Comparison of ENCODE assay signal across 32 cellular contexts in the genomic region with DNA sequence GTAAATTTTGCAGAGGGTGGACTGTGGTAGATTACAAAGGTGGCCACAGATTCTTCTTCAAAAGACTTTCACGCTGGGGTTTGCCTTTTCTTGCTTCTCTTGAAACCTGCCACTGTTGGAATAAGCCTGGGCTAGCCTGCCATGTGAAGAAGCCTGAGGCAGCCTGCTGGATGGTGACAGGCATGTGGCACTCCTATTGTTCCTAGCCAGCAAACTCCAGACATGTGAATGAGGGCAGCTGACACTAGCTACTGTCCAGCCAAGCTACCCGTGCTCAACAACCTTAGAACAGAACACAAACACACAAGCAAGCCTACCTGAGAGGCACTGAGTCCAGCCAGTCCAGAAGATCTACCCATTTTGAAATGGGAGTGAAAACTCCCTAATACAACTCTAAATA.
"Had no signal": no experiment of that assay in that cellular context is flagged by ENCODE, and none has a peak within 500 bp of the region (broad histone marks: within the 10 kb centered on the region; RNA-seq: fewer than 3 reads in every experiment).

No MANE protein-coding gene starts in this region.

- H3K27ac ChIP-seq: brain microvascular endothelial cell, PC-9, RWPE1, SJCRH30 had no signal

- H3K4me3 ChIP-seq: MG63, PC-9, SJCRH30 had no signal

- H3K36me3 ChIP-seq: brain microvascular endothelial cell, MG63, SJCRH30 had no signal

- H3K4me1 Mint-ChIP-seq: activated CD4-positive, alpha-beta T cell treated with anti-CD3 and anti-CD28 coated beads, Interleukin-2, amount 10 ng/mL, durations not matched to agents 24 days and 14 days; activated naive CD8-positive, alpha-beta T cell treated with anti-CD3 and anti-CD28 coated beads for 36 hours; activated T-helper 17 cell treated with anti-CD3 and anti-CD28 coated beads, Interleukin-2, amount 50 U/mL, for 72 hours; central memory CD8-positive, alpha-beta T cell had no signal

- H3K27me3 ChIP-seq: brain microvascular endothelial cell, MG63, SJCRH30 had no signal

- H2AFZ ChIP-seq: PC-9 had no signal

- H3K36me3 Mint-ChIP-seq: activated naive CD8-positive, alpha-beta T cell treated with anti-CD3 and anti-CD28 coated beads for 36 hours had no signal

- H3K9me3 ChIP-seq: MG63, SJCRH30, SK-N-SH had no signal

- DNase-seq: activated CD4-positive, alpha-beta T cell treated with anti-CD3 and anti-CD28 coated beads, Interleukin-2, amount 10 ng/mL, durations not matched to agents 24 days and 14 days; activated CD4-positive, alpha-beta T cell treated with anti-CD3 and anti-CD28 coated beads, Interleukin-2, amount 50 U/mL, for 4 hours; activated CD8-positive, alpha-beta T cell treated with anti-CD3 and anti-CD28 coated beads for 36 hours; activated effector memory CD4-positive, alpha-beta T cell treated with anti-CD3 and anti-CD28 coated beads, Interleukin-2, amount 50 U/mL, for 16 hours; activated naive CD4-positive, alpha-beta T cell; activated naive CD4-positive, alpha-beta T cell treated with anti-CD3 and anti-CD28 coated beads, Interleukin-2, amount 50 U/mL, for 16 hours; activated naive CD8-positive, alpha-beta T cell treated with anti-CD3 and anti-CD28 coated beads for 36 hours; activated T-cell treated with anti-CD3 and anti-CD28 coated beads, Interleukin-2, amount 50 U/mL, for 1 hour; activated T-cell treated with anti-CD3 and anti-CD28 coated beads, Interleukin-2, amount 50 U/mL, for 72 hours; amniotic stem cell; aorta; brain microvascular endothelial cell; Kasumi-1; KG1; MG63; NCI-H1048; NCI-H1105 treated with DMSO at 0.1 percent for 48 hours; NCI-H1436 treated with DMSO at 0.1 percent for 48 hours; NCI-H1694 treated with DMSO at 0.1 percent for 48 hours; NCI-H2029; NCI-H510A; NCI-H526; NCI-H748 treated with DMSO at 0.1 percent for 48 hours; PC-9; SHP77; SJCRH30; SK-N-SH had no signal

- H3K9ac ChIP-seq: SK-N-SH had no signal

- H3K27ac Mint-ChIP-seq: activated CD4-positive, alpha-beta T cell treated with anti-CD3 and anti-CD28 coated beads, Interleukin-2, amount 10 ng/mL, durations not matched to agents 24 days and 14 days; activated CD8-positive, alpha-beta T cell treated with anti-CD3 and anti-CD28 coated beads for 36 hours; activated naive CD8-positive, alpha-beta T cell treated with anti-CD3 and anti-CD28 coated beads for 36 hours; activated T-cell treated with anti-CD3 and anti-CD28 coated beads, Interleukin-2, amount 50 U/mL, for 72 hours; activated T-helper 17 cell treated with anti-CD3 and anti-CD28 coated beads, Interleukin-2, amount 50 U/mL, for 72 hours; T-helper 1 cell treated with Interleukin-12 subunit alpha and Interleukin-12 subunit beta and Interleukin-4 antibody, amounts not matched to agents 30 μg/mL and 1 μg/mL, for 36 hours; T-helper 2 cell treated with Interferon-gamma antibody and Interleukin-4, amounts not matched to agents 5 μg/mL and 100 μg/mL, for 36 hours had no signal

- H3K4me1 ChIP-seq: SJCRH30 had no signal

- H3K4me2 ChIP-seq: PC-9, SK-N-SH had no signal

- H3K4me3 Mint-ChIP-seq: activated CD4-positive, alpha-beta T cell treated with anti-CD3 and anti-CD28 coated beads, Interleukin-2, amount 10 ng/mL, durations not matched to agents 24 days and 14 days; activated CD8-positive, alpha-beta T cell treated with anti-CD3 and anti-CD28 coated beads for 36 hours; activated naive CD8-positive, alpha-beta T cell treated with anti-CD3 and anti-CD28 coated beads for 36 hours; activated T-cell treated with anti-CD3 and anti-CD28 coated beads, Interleukin-2, amount 50 U/mL, for 72 hours; activated T-helper 17 cell treated with anti-CD3 and anti-CD28 coated beads, Interleukin-2, amount 50 U/mL, for 72 hours; central memory CD8-positive, alpha-beta T cell; T-helper 1 cell treated with Interleukin-12 subunit alpha and Interleukin-12 subunit beta and Interleukin-4 antibody, amounts not matched to agents 30 μg/mL and 1 μg/mL, for 36 hours; T-helper 2 cell treated with Interferon-gamma antibody and Interleukin-4, amounts not matched to agents 5 μg/mL and 100 μg/mL, for 36 hours had no signal

- H3K27me3 Mint-ChIP-seq: activated CD4-positive, alpha-beta T cell treated with anti-CD3 and anti-CD28 coated beads, Interleukin-2, amount 10 ng/mL, durations not matched to agents 24 days and 14 days; activated CD8-positive, alpha-beta T cell treated with anti-CD3 and anti-CD28 coated beads for 36 hours; activated naive CD8-positive, alpha-beta T cell treated with anti-CD3 and anti-CD28 coated beads for 36 hours; activated T-helper 17 cell treated with anti-CD3 and anti-CD28 coated beads, Interleukin-2, amount 50 U/mL, for 72 hours; central memory CD8-positive, alpha-beta T cell had no signal

- ATAC-seq: activated CD8-positive, alpha-beta T cell treated with anti-CD3 and anti-CD28 coated beads for 36 hours; activated T-cell treated with anti-CD3 and anti-CD28 coated beads, Interleukin-2, amount 50 U/mL, for 72 hours; activated T-helper 17 cell treated with anti-CD3 and anti-CD28 coated beads, Interleukin-2, amount 50 U/mL, for 72 hours had no signal
